Comparison of ENCODE assay signal across 2 cellular contexts in the genomic region with DNA sequence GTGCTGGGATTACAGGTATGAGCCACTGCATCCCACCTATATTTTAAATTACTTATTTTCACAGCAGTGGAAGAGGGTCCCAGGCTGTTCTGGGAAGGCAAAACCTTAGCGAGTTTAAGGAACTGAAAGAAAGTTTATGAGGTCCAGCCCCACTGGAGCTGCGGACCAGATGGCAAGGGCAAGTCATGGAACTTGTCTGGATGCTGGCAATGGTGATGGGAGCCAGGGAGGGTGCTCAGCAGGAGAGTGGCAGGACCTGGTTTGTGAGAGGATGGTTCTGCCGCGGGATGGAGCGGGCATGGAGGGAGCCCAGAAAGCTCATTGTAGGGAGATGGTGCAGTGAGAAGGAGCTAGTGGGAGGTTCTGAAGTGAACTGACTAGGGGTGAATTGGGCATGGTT.
TF ChIP-seq lines count a peak whose summit lies in the region.

No MANE protein-coding gene starts in this region.

TF ChIP-seq in GM23338, 12 proteins besides CTCF, POLR2A, EP300 and RAD21 (continues in another document):
- TF ChIP-seq CREB1 (CRISPR knock-in tag; IDR thresholded peaks at IDR 0.05; ENCODE audit: low read depth) (no peak), POLR2AphosphoS5 (IDR thresholded peaks at IDR 0.05; ENCODE audit: low read depth) (no peak), EZH2phosphoT487 (IDR thresholded peaks at IDR 0.05; ENCODE audit: unreplicated experiment) (no peak), ZNF331 (CRISPR knock-in tag; IDR thresholded peaks at IDR 0.05; ENCODE audit: low read depth) (no peak), NANOG (IDR thresholded peaks at IDR 0.05; ENCODE audit: borderline replicate concordance) (no peak), STAT1 (IDR thresholded peaks at IDR 0.05; ENCODE audit: unreplicated experiment) (no peak), EZH2 (IDR thresholded peaks at IDR 0.05; ENCODE audit: low read depth, unreplicated experiment) (no peak), ZNF114 (CRISPR knock-in tag; IDR thresholded peaks at IDR 0.05) (no peak)
- TF ChIP-seq, protein P1, sequence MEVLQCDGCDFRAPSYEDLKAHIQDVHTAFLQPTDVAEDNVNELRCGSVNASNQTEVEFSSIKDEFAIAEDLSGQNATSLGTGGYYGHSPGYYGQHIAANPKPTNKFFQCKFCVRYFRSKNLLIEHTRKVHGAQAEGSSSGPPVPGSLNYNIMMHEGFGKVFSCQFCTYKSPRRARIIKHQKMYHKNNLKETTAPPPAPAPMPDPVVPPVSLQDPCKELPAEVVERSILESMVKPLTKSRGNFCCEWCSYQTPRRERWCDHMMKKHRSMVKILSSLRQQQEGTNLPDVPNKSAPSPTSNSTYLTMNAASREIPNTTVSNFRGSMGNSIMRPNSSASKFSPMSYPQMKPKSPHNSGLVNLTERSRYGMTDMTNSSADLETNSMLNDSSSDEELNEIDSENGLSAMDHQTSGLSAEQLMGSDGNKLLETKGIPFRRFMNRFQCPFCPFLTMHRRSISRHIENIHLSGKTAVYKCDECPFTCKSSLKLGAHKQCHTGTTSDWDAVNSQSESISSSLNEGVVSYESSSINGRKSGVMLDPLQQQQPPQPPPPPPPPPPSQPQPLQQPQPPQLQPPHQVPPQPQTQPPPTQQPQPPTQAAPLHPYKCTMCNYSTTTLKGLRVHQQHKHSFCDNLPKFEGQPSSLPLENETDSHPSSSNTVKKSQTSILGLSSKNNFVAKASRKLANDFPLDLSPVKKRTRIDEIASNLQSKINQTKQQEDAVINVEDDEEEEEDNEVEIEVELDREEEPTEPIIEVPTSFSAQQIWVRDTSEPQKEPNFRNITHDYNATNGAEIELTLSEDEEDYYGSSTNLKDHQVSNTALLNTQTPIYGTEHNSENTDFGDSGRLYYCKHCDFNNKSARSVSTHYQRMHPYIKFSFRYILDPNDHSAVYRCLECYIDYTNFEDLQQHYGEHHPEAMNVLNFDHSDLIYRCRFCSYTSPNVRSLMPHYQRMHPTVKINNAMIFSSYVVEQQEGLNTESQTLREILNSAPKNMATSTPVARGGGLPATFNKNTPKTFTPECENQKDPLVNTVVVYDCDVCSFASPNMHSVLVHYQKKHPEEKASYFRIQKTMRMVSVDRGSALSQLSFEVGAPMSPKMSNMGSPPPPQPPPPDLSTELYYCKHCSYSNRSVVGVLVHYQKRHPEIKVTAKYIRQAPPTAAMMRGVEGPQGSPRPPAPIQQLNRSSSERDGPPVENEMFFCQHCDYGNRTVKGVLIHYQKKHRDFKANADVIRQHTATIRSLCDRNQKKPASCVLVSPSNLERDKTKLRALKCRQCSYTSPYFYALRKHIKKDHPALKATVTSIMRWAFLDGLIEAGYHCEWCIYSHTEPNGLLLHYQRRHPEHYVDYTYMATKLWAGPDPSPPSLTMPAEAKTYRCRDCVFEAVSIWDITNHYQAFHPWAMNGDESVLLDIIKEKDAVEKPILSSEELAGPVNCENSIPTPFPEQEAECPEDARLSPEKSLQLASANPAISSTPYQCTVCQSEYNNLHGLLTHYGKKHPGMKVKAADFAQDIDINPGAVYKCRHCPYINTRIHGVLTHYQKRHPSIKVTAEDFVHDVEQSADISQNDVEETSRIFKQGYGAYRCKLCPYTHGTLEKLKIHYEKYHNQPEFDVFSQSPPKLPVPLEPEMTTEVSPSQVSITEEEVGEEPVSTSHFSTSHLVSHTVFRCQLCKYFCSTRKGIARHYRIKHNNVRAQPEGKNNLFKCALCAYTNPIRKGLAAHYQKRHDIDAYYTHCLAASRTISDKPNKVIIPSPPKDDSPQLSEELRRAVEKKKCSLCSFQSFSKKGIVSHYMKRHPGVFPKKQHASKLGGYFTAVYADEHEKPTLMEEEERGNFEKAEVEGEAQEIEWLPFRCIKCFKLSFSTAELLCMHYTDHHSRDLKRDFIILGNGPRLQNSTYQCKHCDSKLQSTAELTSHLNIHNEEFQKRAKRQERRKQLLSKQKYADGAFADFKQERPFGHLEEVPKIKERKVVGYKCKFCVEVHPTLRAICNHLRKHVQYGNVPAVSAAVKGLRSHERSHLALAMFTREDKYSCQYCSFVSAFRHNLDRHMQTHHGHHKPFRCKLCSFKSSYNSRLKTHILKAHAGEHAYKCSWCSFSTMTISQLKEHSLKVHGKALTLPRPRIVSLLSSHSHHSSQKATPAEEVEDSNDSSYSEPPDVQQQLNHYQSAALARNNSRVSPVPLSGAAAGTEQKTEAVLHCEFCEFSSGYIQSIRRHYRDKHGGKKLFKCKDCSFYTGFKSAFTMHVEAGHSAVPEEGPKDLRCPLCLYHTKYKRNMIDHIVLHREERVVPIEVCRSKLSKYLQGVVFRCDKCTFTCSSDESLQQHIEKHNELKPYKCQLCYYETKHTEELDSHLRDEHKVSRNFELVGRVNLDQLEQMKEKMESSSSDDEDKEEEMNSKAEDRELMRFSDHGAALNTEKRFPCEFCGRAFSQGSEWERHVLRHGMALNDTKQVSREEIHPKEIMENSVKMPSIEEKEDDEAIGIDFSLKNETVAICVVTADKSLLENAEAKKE (CRISPR knock-in tag; IDR thresholded peaks at IDR 0.05): no peak
- TF ChIP-seq, protein P2, sequence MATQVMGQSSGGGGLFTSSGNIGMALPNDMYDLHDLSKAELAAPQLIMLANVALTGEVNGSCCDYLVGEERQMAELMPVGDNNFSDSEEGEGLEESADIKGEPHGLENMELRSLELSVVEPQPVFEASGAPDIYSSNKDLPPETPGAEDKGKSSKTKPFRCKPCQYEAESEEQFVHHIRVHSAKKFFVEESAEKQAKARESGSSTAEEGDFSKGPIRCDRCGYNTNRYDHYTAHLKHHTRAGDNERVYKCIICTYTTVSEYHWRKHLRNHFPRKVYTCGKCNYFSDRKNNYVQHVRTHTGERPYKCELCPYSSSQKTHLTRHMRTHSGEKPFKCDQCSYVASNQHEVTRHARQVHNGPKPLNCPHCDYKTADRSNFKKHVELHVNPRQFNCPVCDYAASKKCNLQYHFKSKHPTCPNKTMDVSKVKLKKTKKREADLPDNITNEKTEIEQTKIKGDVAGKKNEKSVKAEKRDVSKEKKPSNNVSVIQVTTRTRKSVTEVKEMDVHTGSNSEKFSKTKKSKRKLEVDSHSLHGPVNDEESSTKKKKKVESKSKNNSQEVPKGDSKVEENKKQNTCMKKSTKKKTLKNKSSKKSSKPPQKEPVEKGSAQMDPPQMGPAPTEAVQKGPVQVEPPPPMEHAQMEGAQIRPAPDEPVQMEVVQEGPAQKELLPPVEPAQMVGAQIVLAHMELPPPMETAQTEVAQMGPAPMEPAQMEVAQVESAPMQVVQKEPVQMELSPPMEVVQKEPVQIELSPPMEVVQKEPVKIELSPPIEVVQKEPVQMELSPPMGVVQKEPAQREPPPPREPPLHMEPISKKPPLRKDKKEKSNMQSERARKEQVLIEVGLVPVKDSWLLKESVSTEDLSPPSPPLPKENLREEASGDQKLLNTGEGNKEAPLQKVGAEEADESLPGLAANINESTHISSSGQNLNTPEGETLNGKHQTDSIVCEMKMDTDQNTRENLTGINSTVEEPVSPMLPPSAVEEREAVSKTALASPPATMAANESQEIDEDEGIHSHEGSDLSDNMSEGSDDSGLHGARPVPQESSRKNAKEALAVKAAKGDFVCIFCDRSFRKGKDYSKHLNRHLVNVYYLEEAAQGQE (IDR thresholded peaks at IDR 0.05; ENCODE audit: unreplicated experiment): no peak

TF ChIP-seq in SK-N-SH, 30 proteins besides CTCF, POLR2A, EP300 and RAD21:
- TF ChIP-seq POLR2AphosphoS5 (IDR thresholded peaks at IDR 0.05; ENCODE audit: low read depth, low read length) (no peak), GABPA (IDR thresholded peaks at IDR 0.05; ENCODE audit: low read depth) (no peak), YY1 (IDR thresholded peaks at IDR 0.05; ENCODE audit: low read depth) (no peak), ELF1 (IDR thresholded peaks at IDR 0.05) (no peak), MXI1 (IDR thresholded peaks at IDR 0.05; ENCODE audit: low read depth, low read length) (no peak), RCOR1 (IDR thresholded peaks at IDR 0.05; ENCODE audit: low read length) (no peak)
- TF ChIP-seq, protein P3, sequence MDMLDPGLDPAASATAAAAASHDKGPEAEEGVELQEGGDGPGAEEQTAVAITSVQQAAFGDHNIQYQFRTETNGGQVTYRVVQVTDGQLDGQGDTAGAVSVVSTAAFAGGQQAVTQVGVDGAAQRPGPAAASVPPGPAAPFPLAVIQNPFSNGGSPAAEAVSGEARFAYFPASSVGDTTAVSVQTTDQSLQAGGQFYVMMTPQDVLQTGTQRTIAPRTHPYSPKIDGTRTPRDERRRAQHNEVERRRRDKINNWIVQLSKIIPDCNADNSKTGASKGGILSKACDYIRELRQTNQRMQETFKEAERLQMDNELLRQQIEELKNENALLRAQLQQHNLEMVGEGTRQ (IDR thresholded peaks at IDR 0.05; ENCODE audit: borderline replicate concordance, low read depth, low read length): no peak
- TF ChIP-seq, protein P4, sequence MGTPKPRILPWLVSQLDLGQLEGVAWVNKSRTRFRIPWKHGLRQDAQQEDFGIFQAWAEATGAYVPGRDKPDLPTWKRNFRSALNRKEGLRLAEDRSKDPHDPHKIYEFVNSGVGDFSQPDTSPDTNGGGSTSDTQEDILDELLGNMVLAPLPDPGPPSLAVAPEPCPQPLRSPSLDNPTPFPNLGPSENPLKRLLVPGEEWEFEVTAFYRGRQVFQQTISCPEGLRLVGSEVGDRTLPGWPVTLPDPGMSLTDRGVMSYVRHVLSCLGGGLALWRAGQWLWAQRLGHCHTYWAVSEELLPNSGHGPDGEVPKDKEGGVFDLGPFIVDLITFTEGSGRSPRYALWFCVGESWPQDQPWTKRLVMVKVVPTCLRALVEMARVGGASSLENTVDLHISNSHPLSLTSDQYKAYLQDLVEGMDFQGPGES (IDR thresholded peaks at IDR 0.05; ENCODE audit: low read depth, low read length): no peak
- TF ChIP-seq, protein P5, sequence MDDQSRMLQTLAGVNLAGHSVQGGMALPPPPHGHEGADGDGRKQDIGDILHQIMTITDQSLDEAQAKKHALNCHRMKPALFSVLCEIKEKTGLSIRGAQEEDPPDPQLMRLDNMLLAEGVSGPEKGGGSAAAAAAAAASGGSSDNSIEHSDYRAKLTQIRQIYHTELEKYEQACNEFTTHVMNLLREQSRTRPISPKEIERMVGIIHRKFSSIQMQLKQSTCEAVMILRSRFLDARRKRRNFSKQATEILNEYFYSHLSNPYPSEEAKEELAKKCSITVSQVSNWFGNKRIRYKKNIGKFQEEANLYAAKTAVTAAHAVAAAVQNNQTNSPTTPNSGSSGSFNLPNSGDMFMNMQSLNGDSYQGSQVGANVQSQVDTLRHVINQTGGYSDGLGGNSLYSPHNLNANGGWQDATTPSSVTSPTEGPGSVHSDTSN (IDR thresholded peaks at IDR 0.05): no peak
